ENCODE assay signal across 16 cellular contexts in genomic region chr12:21149849-21150248, GRCh38. TPM values are rescaled to one million over a fixed set of nuclear protein-coding genes. Genes with fewer than 3 reads are reported as not detected.
DNase-seq lines count a peak whose midpoint lies in the region; ATAC-seq and TF ChIP-seq lines count a peak whose summit lies in the region.
"Had no signal": no experiment of that assay in that cellular context is flagged by ENCODE, and none has a peak within 500 bp of the region (broad histone marks: within the 10 kb centered on the region; RNA-seq: fewer than 3 reads in every experiment).

No MANE protein-coding gene starts in this region.

- peaks cover 1% of the 10 kb centered on the region for H3K27me3 Mint-ChIP-seq in GM23338 (ENCODE audit: insufficient read depth, low read depth, poor library complexity)
- H3K27me3 Mint-ChIP-seq in WTC11 (ENCODE audit: low read depth) = no peaks in the 10 kb centered on the region
- no peaks in the 10 kb centered on the region for H3K27me3 Mint-ChIP-seq in T-helper 2 cell treated with Interferon-gamma antibody and Interleukin-4, amounts not matched to agents 5 μg/mL and 100 μg/mL, for 36 hours (ENCODE audit: low read depth)

- peak overlapping the region; percentile 56 for H2AFZ ChIP-seq in GM23338

- CTCF ChIA-PET in WTC11 (lab: Charles Lee) = no interaction called here

- H3K27me3 ChIP-seq in GM23338 (ENCODE audit: insufficient read depth) = no peaks in the 10 kb centered on the region
- no peaks in the 10 kb centered on the region for H3K27me3 ChIP-seq in effector memory CD4-positive, alpha-beta T cell (replicated peaks; ENCODE audit: control insufficient read depth, insufficient read depth, low read length, poor library complexity, severe bottlenecking)
- H3K27me3 ChIP-seq: BE2C had no signal

- H3K27ac Mint-ChIP-seq in GM23338 = no peak overlapping the region
- no peak overlapping the region for H3K27ac Mint-ChIP-seq in WTC11
- no peak overlapping the region for H3K27ac Mint-ChIP-seq in T-helper 2 cell treated with Interferon-gamma antibody and Interleukin-4, amounts not matched to agents 5 μg/mL and 100 μg/mL, for 36 hours
- H3K27ac Mint-ChIP-seq: CD8-positive, alpha-beta T cell had no signal

- no peaks in the 10 kb centered on the region for H3K4me1 ChIP-seq in GM23338 (ENCODE audit: insufficient read depth)
- H3K4me1 ChIP-seq in effector memory CD4-positive, alpha-beta T cell (ENCODE audit: control insufficient read depth, insufficient read depth, low read length, poor library complexity, severe bottlenecking) = no peaks in the 10 kb centered on the region
- H3K4me1 ChIP-seq: BE2C had no signal

- H3K4me3 Mint-ChIP-seq in GM23338 = no peak overlapping the region
- no peak overlapping the region for H3K4me3 Mint-ChIP-seq in WTC11
- no peak overlapping the region for H3K4me3 Mint-ChIP-seq in T-helper 2 cell treated with Interferon-gamma antibody and Interleukin-4, amounts not matched to agents 5 μg/mL and 100 μg/mL, for 36 hours
- H3K4me3 Mint-ChIP-seq: CD8-positive, alpha-beta T cell had no signal

- no peaks in the 10 kb centered on the region for H3K79me2 ChIP-seq in GM23338 (replicated peaks; ENCODE audit: insufficient read depth)

- no peaks in the 10 kb centered on the region for H3K9me2 ChIP-seq in GM23338 (ENCODE audit: insufficient read depth)

- TF ChIP-seq CTCF in GM23338 (conservative IDR thresholded peaks at IDR 0.05; ENCODE audit: low read depth in 2 of 2) = no peak
- no peak for TF ChIP-seq CTCF in WTC11 (IDR thresholded peaks at IDR 0.05)

- H3K9me3 ChIP-seq in effector memory CD4-positive, alpha-beta T cell (ENCODE audit: control insufficient read depth, low read length) = no peaks in the 10 kb centered on the region
- H3K9me3 ChIP-seq: A549, BE2C had no signal

- ATAC-seq in GM23338 (peak; percentile 64), WTC11 (peak; percentile 93), left lobe of liver (peak; percentile 7)
- ATAC-seq: A549; CD8-positive, alpha-beta T cell; HCT116 had no signal

- peak; percentile 26 for DNase-seq in GM23338 (ENCODE audit: low spot score)
- DNase-seq in WTC11 (ENCODE audit: low spot score) = peak; percentile 16
- no peak for DNase-seq in left lobe of liver (ENCODE audit: low spot score)
- DNase-seq in T-helper 2 cell treated with Interferon-gamma antibody and Interleukin-4, amounts not matched to agents 5 μg/mL and 100 μg/mL, for 36 hours (ENCODE audit: low spot score) = no peak
- DNase-seq in effector memory CD4-positive, alpha-beta T cell = no peak
- no peak for DNase-seq in DMS153 (lab: John Stamatoyannopoulos, UW)
- DNase-seq: BE2C; CD8-positive, alpha-beta T cell; COR-L47; DND-41; GF-D8 had no signal

- H3K9me3 Mint-ChIP-seq in GM23338 (no peaks in the 10 kb centered on the region; the same call in 2 of the 3 replicates), WTC11 (peaks cover 13% of the 10 kb centered on the region)
- H3K9me3 Mint-ChIP-seq in T-helper 2 cell treated with Interferon-gamma antibody and Interleukin-4, amounts not matched to agents 5 μg/mL and 100 μg/mL, for 36 hours = no peaks in the 10 kb centered on the region

- H3K36me3 Mint-ChIP-seq in GM23338 (ENCODE audit: low read depth) = no peaks in the 10 kb centered on the region
- no peaks in the 10 kb centered on the region for H3K36me3 Mint-ChIP-seq in WTC11
- no peaks in the 10 kb centered on the region for H3K36me3 Mint-ChIP-seq in T-helper 2 cell treated with Interferon-gamma antibody and Interleukin-4, amounts not matched to agents 5 μg/mL and 100 μg/mL, for 36 hours (ENCODE audit: low read depth)
- H3K36me3 Mint-ChIP-seq: CD8-positive, alpha-beta T cell had no signal

- no peaks in the 10 kb centered on the region for H3F3A ChIP-seq in GM23338 (replicated peaks; ENCODE audit: low read depth)

- no peak overlapping the region for H3K4me3 ChIP-seq in GM23338
- H3K4me3 ChIP-seq in effector memory CD4-positive, alpha-beta T cell (ENCODE audit: insufficient read depth, low read depth, low read length, poor library complexity, severe bottlenecking) = no peak overlapping the region
- H3K4me3 ChIP-seq: A549 had no signal

- H3K4me1 Mint-ChIP-seq in GM23338 (no peaks in the 10 kb centered on the region), WTC11 (peaks cover 3% of the 10 kb centered on the region; the same call in 1 of the 2 replicates)
- no peaks in the 10 kb centered on the region for H3K4me1 Mint-ChIP-seq in T-helper 2 cell treated with Interferon-gamma antibody and Interleukin-4, amounts not matched to agents 5 μg/mL and 100 μg/mL, for 36 hours (ENCODE audit: low read depth)

- POLR2A ChIA-PET in WTC11 (lab: Charles Lee) = no interaction called here

- no peak overlapping the region for H3K27ac ChIP-seq in GM23338 (ENCODE audit: low read depth)
- no peak overlapping the region for H3K27ac ChIP-seq in effector memory CD4-positive, alpha-beta T cell (ENCODE audit: insufficient read depth, low read length, poor library complexity, severe bottlenecking)
- H3K27ac ChIP-seq: A549, C4-2B had no signal

- H4K20me1 ChIP-seq in GM23338 (replicated peaks; ENCODE audit: insufficient read depth) = no peaks in the 10 kb centered on the region

- H3K36me3 ChIP-seq in GM23338 (ENCODE audit: insufficient read depth) = no peaks in the 10 kb centered on the region
- no peaks in the 10 kb centered on the region for H3K36me3 ChIP-seq in effector memory CD4-positive, alpha-beta T cell (ENCODE audit: control insufficient read depth, insufficient read depth, low read length)
- H3K36me3 ChIP-seq: BE2C had no signal

- no peak overlapping the region for H3K4me2 ChIP-seq in GM23338
- H3K4me2 ChIP-seq: A549 had no signal

TF ChIP-seq in GM23338, 12 proteins besides CTCF, POLR2A, EP300 and RAD21 (continues in another document):
- no peak for TF ChIP-seq ZNF331 (CRISPR knock-in tag; IDR thresholded peaks at IDR 0.05; ENCODE audit: low read depth)
- TF ChIP-seq CREB1 (CRISPR knock-in tag; IDR thresholded peaks at IDR 0.05; ENCODE audit: low read depth) = no peak
- no peak for TF ChIP-seq ETS1 (IDR thresholded peaks at IDR 0.05)
- TF ChIP-seq EZH2 (IDR thresholded peaks at IDR 0.05; ENCODE audit: low read depth, unreplicated experiment) = no peak
- TF ChIP-seq ZNF114 (CRISPR knock-in tag; IDR thresholded peaks at IDR 0.05) = no peak

TF ChIP-seq in WTC11, 78 proteins besides CTCF, POLR2A, EP300 and RAD21 (continues in another document):
- TF ChIP-seq, protein P1, sequence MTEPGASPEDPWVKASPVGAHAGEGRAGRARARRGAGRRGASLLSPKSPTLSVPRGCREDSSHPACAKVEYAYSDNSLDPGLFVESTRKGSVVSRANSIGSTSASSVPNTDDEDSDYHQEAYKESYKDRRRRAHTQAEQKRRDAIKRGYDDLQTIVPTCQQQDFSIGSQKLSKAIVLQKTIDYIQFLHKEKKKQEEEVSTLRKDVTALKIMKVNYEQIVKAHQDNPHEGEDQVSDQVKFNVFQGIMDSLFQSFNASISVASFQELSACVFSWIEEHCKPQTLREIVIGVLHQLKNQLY (CRISPR knock-in tag; IDR thresholded peaks at IDR 0.05) = no peak
- TF ChIP-seq E2F1 (CRISPR knock-in tag; IDR thresholded peaks at IDR 0.05) = no peak
- no peak for TF ChIP-seq ZNF121 (CRISPR knock-in tag; IDR thresholded peaks at IDR 0.05)
- TF ChIP-seq, protein P2, sequence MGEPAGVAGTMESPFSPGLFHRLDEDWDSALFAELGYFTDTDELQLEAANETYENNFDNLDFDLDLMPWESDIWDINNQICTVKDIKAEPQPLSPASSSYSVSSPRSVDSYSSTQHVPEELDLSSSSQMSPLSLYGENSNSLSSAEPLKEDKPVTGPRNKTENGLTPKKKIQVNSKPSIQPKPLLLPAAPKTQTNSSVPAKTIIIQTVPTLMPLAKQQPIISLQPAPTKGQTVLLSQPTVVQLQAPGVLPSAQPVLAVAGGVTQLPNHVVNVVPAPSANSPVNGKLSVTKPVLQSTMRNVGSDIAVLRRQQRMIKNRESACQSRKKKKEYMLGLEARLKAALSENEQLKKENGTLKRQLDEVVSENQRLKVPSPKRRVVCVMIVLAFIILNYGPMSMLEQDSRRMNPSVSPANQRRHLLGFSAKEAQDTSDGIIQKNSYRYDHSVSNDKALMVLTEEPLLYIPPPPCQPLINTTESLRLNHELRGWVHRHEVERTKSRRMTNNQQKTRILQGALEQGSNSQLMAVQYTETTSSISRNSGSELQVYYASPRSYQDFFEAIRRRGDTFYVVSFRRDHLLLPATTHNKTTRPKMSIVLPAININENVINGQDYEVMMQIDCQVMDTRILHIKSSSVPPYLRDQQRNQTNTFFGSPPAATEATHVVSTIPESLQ (CRISPR knock-in tag; IDR thresholded peaks at IDR 0.05) = no peak
- no peak for TF ChIP-seq GABPB1 (CRISPR knock-in tag; IDR thresholded peaks at IDR 0.05)
- TF ChIP-seq NFATC4 (CRISPR knock-in tag; IDR thresholded peaks at IDR 0.05) = no peak
- no peak for TF ChIP-seq NFE2L1 (CRISPR knock-in tag; IDR thresholded peaks at IDR 0.05)
- TF ChIP-seq FOXJ3 (CRISPR knock-in tag; IDR thresholded peaks at IDR 0.05; ENCODE audit: borderline replicate concordance) = no peak
- no peak for TF ChIP-seq FOXK1 (CRISPR knock-in tag; IDR thresholded peaks at IDR 0.05)
- TF ChIP-seq JAZF1 (CRISPR knock-in tag; IDR thresholded peaks at IDR 0.05) = no peak
- TF ChIP-seq ZNF219 (CRISPR knock-in tag; IDR thresholded peaks at IDR 0.05; ENCODE audit: borderline replicate concordance) = no peak
- TF ChIP-seq ZNF317 (CRISPR knock-in tag; IDR thresholded peaks at IDR 0.05; ENCODE audit: borderline replicate concordance, low read depth) = no peak
- TF ChIP-seq, protein P3, sequence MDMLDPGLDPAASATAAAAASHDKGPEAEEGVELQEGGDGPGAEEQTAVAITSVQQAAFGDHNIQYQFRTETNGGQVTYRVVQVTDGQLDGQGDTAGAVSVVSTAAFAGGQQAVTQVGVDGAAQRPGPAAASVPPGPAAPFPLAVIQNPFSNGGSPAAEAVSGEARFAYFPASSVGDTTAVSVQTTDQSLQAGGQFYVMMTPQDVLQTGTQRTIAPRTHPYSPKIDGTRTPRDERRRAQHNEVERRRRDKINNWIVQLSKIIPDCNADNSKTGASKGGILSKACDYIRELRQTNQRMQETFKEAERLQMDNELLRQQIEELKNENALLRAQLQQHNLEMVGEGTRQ (CRISPR knock-in tag; IDR thresholded peaks at IDR 0.05) = no peak

RNA-seq across cellular contexts. Expression of gene SLCO1B1, which starts 18.9 kb away (rescaled TPM):
- total RNA-seq in GM23338 (2014; rRNA removed; shearing (Covaris generic)) = 0.24 TPM in 1 of 2 replicates, not detected in the other
- 0.31 and 0.50 TPM in 2 replicates for polyA plus RNA-seq in GM23338 (2016; fragmentation: Nextera tagmentation; extraction: Ambion mirVana)
- total RNA-seq in WTC11 (2021) = 0.25 to 0.52 TPM (median 0.37 TPM) in 3 replicates
- 143 TPM for total RNA-seq in left lobe of liver
- total RNA-seq: CD8-positive, alpha-beta T cell; H4 had no signal
- polyA plus RNA-seq: AG04450 had no signal

Comparison
In these comparisons a context has a peak if more than half of its experiments do, and no peak if none do; other contexts are left out.
1. ATAC-seq: peak in every context shown above with its lines; median percentile 93 in WTC11; 64 in GM23338; 7 in left lobe of liver.
2. DNase-seq: peak in GM23338 (single experiment) and WTC11 (single experiment); none in left lobe of liver (single experiment), T-helper 2 cell treated with Interferon-gamma antibody and Interleukin-4, amounts not matched to agents 5 μg/mL and 100 μg/mL, for 36 hours (single experiment), effector memory CD4-positive, alpha-beta T cell (0 of 3) and DMS153 (single experiment).
3. RNA of gene SLCO1B1, which starts 18.9 kb away (total RNA-seq): 143 TPM in left lobe of liver (single experiment); 0.25 to 0.52 TPM in WTC11 and 0.24 TPM in GM23338; every median in the first group is over 10 times any median in the second.